37 cellular contexts compared by ENCODE assay signal in the genomic region with DNA sequence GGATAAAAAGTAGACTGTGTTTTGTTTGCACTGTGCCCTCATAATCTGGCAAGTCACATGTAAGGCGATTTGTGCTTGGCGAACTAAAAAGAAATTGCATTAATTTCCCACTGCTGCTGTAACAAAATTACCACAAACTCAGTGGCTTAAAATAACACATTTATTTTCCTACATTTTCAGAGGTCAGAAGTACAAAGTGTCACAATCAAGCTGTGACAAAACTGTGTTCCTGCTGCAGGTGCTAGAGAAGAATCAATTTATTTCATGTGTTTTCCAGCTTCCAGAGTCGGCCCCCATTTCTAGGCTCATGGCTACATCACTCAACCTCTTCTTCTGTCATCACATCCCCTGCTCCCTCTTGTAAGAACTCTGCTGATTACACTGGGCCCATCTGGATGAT.
"Had no signal": no experiment of that assay in that cellular context is flagged by ENCODE, and none has a peak within 500 bp of the region (broad histone marks: within the 10 kb centered on the region; RNA-seq: fewer than 3 reads in every experiment).

No MANE protein-coding gene starts in this region.

- H3K9me3 Mint-ChIP-seq: activated CD4-positive, alpha-beta memory T cell treated with anti-CD3 and anti-CD28 coated beads for 36 hours; activated CD4-positive, alpha-beta T cell treated with anti-CD3 and anti-CD28 coated beads, Interleukin-2, amount 10 ng/mL, durations not matched to agents 24 days and 14 days; activated naive CD4-positive, alpha-beta T cell treated with anti-CD3 and anti-CD28 coated beads for 36 hours; activated naive CD4-positive, alpha-beta T cell treated with anti-CD3 and anti-CD28 coated beads, Interleukin-2, amount 50 U/mL, for 24 hours; activated naive CD8-positive, alpha-beta T cell treated with anti-CD3 and anti-CD28 coated beads, Interleukin-2, amount 50 U/mL, for 24 hours; activated T-helper 1 cell treated with anti-CD3 and anti-CD28 coated beads, Interleukin-12 subunit alpha, Interleukin-12 subunit beta, Interleukin-2, Interleukin-4 antibody, amounts not matched to agents 30 ng/mL and 10 ng/mL and 1 ng/mL, durations not matched to agents 14 hours and 24 hours and 36 hours; activated T-helper 2 cell treated with anti-CD3 and anti-CD28 coated beads, Interferon-gamma antibody, Interleukin-2, Interleukin-4, amounts not matched to agents 10 μg/mL and 5 μg/mL and 100 μg/mL, durations not matched to agents 14 hours and 24 hours and 36 hours; brain; dendritic cell treated with granulocyte-macrophage colony-stimulating factor and Interleukin-4, amounts not matched to agents 40 ng/mL and 50 ng/mL, for 4 days; endodermal cell; T-helper 2 cell treated with Interferon-gamma antibody and Interleukin-4, amounts not matched to agents 5 μg/mL and 100 μg/mL, for 36 hours had no signal

- FAIRE-seq: frontal cortex had no signal

- H3K4me3 Mint-ChIP-seq: activated CD4-positive, alpha-beta memory T cell treated with anti-CD3 and anti-CD28 coated beads for 36 hours; activated CD4-positive, alpha-beta T cell treated with anti-CD3 and anti-CD28 coated beads for 36 hours; activated CD4-positive, alpha-beta T cell treated with anti-CD3 and anti-CD28 coated beads, Interleukin-2, amount 10 ng/mL, durations not matched to agents 24 days and 14 days; activated CD8-positive, alpha-beta memory T cell treated with anti-CD3 and anti-CD28 coated beads, Interleukin-2, amount 10 ng/mL, durations not matched to agents 7 days and 5 days; activated CD8-positive, alpha-beta T cell treated with anti-CD3 and anti-CD28 coated beads, Interleukin-2, amount 10 ng/mL, durations not matched to agents 7 days and 5 days; activated naive CD4-positive, alpha-beta T cell treated with anti-CD3 and anti-CD28 coated beads for 36 hours; activated naive CD4-positive, alpha-beta T cell treated with anti-CD3 and anti-CD28 coated beads, Interleukin-2, amount 50 U/mL, for 24 hours; activated naive CD8-positive, alpha-beta T cell treated with anti-CD3 and anti-CD28 coated beads for 36 hours; activated naive CD8-positive, alpha-beta T cell treated with anti-CD3 and anti-CD28 coated beads, Interleukin-2, amount 50 U/mL, for 24 hours; activated T-helper 1 cell treated with anti-CD3 and anti-CD28 coated beads, Interleukin-12 subunit alpha, Interleukin-12 subunit beta, Interleukin-2, Interleukin-4 antibody, amounts not matched to agents 30 ng/mL and 10 ng/mL and 1 ng/mL, durations not matched to agents 14 hours and 24 hours and 36 hours; brain; central memory CD8-positive, alpha-beta T cell; dendritic cell treated with granulocyte-macrophage colony-stimulating factor and Interleukin-4, amounts not matched to agents 40 ng/mL and 50 ng/mL, for 4 days; endodermal cell; T-helper 17 cell; T-helper 2 cell treated with Interferon-gamma antibody and Interleukin-4, amounts not matched to agents 5 μg/mL and 100 μg/mL, for 36 hours had no signal

- H3K27me3 ChIP-seq: adrenal gland, breast epithelium, cardiac muscle cell, dorsolateral prefrontal cortex had no signal

- H3K36me3 Mint-ChIP-seq: activated CD4-positive, alpha-beta memory T cell treated with anti-CD3 and anti-CD28 coated beads for 36 hours; activated CD8-positive, alpha-beta memory T cell treated with anti-CD3 and anti-CD28 coated beads, Interleukin-2, amount 10 ng/mL, durations not matched to agents 7 days and 5 days; activated naive CD8-positive, alpha-beta T cell treated with anti-CD3 and anti-CD28 coated beads for 36 hours; brain had no signal

- DNase-seq: activated CD4-positive, alpha-beta memory T cell treated with anti-CD3 and anti-CD28 coated beads for 36 hours; activated CD4-positive, alpha-beta T cell treated with anti-CD3 and anti-CD28 coated beads for 36 hours; activated CD4-positive, alpha-beta T cell treated with anti-CD3 and anti-CD28 coated beads, Interleukin-2, amount 10 ng/mL, durations not matched to agents 24 days and 14 days; activated CD4-positive, CD25-positive, alpha-beta regulatory T cell; activated CD4-positive, CD25-positive, alpha-beta regulatory T cell treated with anti-CD3 and anti-CD28 coated beads, Interleukin-2, amount 50 U/mL, for 72 hours; activated CD8-positive, alpha-beta memory T cell treated with anti-CD3 and anti-CD28 coated beads, Interleukin-2, amount 10 ng/mL, durations not matched to agents 7 days and 5 days; activated CD8-positive, alpha-beta memory T cell treated with anti-CD3 and anti-CD28 coated beads, Interleukin-2, amount 50 U/mL, for 4 hours; activated CD8-positive, alpha-beta T cell treated with anti-CD3 and anti-CD28 coated beads, Interleukin-2, amount 10 ng/mL, durations not matched to agents 7 days and 5 days; activated effector memory CD4-positive, alpha-beta T cell treated with anti-CD3 and anti-CD28 coated beads, Interleukin-2, amount 50 U/mL, for 16 hours; activated naive CD4-positive, alpha-beta T cell treated with anti-CD3 and anti-CD28 coated beads for 36 hours; activated naive CD8-positive, alpha-beta T cell treated with anti-CD3 and anti-CD28 coated beads for 36 hours; activated naive CD8-positive, alpha-beta T cell treated with anti-CD3 and anti-CD28 coated beads, Interleukin-2, amount 50 U/mL, for 24 hours; activated T-cell treated with anti-CD3 and anti-CD28 coated beads, Interleukin-2, amount 50 U/mL, for 1 hour; activated T-cell treated with anti-CD3 and anti-CD28 coated beads, Interleukin-2, amount 50 U/mL, for 48 hours; adrenal gland; amygdala; aorta; dorsolateral prefrontal cortex; effector memory CD4-positive, alpha-beta T cell; endodermal cell; foreskin fibroblast; head of caudate nucleus; T-helper 1 cell; T-helper 17 cell; T1000 had no signal

- H3K4me1 Mint-ChIP-seq: activated CD4-positive, alpha-beta T cell treated with anti-CD3 and anti-CD28 coated beads for 36 hours; activated CD4-positive, alpha-beta T cell treated with anti-CD3 and anti-CD28 coated beads, Interleukin-2, amount 10 ng/mL, durations not matched to agents 24 days and 14 days; activated CD8-positive, alpha-beta memory T cell treated with anti-CD3 and anti-CD28 coated beads, Interleukin-2, amount 10 ng/mL, durations not matched to agents 7 days and 5 days; activated naive CD4-positive, alpha-beta T cell treated with anti-CD3 and anti-CD28 coated beads, Interleukin-2, amount 50 U/mL, for 24 hours; activated naive CD8-positive, alpha-beta T cell treated with anti-CD3 and anti-CD28 coated beads for 36 hours; activated naive CD8-positive, alpha-beta T cell treated with anti-CD3 and anti-CD28 coated beads, Interleukin-2, amount 50 U/mL, for 24 hours; central memory CD8-positive, alpha-beta T cell; endodermal cell; T-helper 17 cell had no signal

- H3K27ac ChIP-seq: adrenal gland, breast epithelium, cardiac muscle cell, coronary artery, dorsolateral prefrontal cortex had no signal

- H3K27ac Mint-ChIP-seq: activated CD4-positive, alpha-beta memory T cell treated with anti-CD3 and anti-CD28 coated beads for 36 hours; activated CD4-positive, alpha-beta T cell treated with anti-CD3 and anti-CD28 coated beads for 36 hours; activated CD4-positive, alpha-beta T cell treated with anti-CD3 and anti-CD28 coated beads, Interleukin-2, amount 10 ng/mL, durations not matched to agents 24 days and 14 days; activated CD8-positive, alpha-beta memory T cell treated with anti-CD3 and anti-CD28 coated beads, Interleukin-2, amount 10 ng/mL, durations not matched to agents 7 days and 5 days; activated CD8-positive, alpha-beta T cell treated with anti-CD3 and anti-CD28 coated beads, Interleukin-2, amount 10 ng/mL, durations not matched to agents 7 days and 5 days; activated naive CD4-positive, alpha-beta T cell treated with anti-CD3 and anti-CD28 coated beads for 36 hours; activated naive CD4-positive, alpha-beta T cell treated with anti-CD3 and anti-CD28 coated beads, Interleukin-2, amount 50 U/mL, for 24 hours; activated naive CD8-positive, alpha-beta T cell treated with anti-CD3 and anti-CD28 coated beads for 36 hours; activated naive CD8-positive, alpha-beta T cell treated with anti-CD3 and anti-CD28 coated beads, Interleukin-2, amount 50 U/mL, for 24 hours; activated T-helper 1 cell treated with anti-CD3 and anti-CD28 coated beads, Interleukin-12 subunit alpha, Interleukin-12 subunit beta, Interleukin-2, Interleukin-4 antibody, amounts not matched to agents 30 ng/mL and 10 ng/mL and 1 ng/mL, durations not matched to agents 14 hours and 24 hours and 36 hours; activated T-helper 2 cell treated with anti-CD3 and anti-CD28 coated beads, Interferon-gamma antibody, Interleukin-2, Interleukin-4, amounts not matched to agents 10 μg/mL and 5 μg/mL and 100 μg/mL, durations not matched to agents 14 hours and 24 hours and 36 hours; brain; dendritic cell treated with granulocyte-macrophage colony-stimulating factor and Interleukin-4, amounts not matched to agents 40 ng/mL and 50 ng/mL, for 4 days; endodermal cell; T-helper 17 cell; T-helper 2 cell treated with Interferon-gamma antibody and Interleukin-4, amounts not matched to agents 5 μg/mL and 100 μg/mL, for 36 hours had no signal

- ATAC-seq: activated CD4-positive, alpha-beta T cell treated with anti-CD3 and anti-CD28 coated beads for 36 hours; activated CD8-positive, alpha-beta memory T cell treated with anti-CD3 and anti-CD28 coated beads, Interleukin-2, amount 10 ng/mL, durations not matched to agents 7 days and 5 days; activated CD8-positive, alpha-beta T cell treated with anti-CD3 and anti-CD28 coated beads, Interleukin-2, amount 10 ng/mL, durations not matched to agents 7 days and 5 days; activated naive CD8-positive, alpha-beta T cell treated with anti-CD3 and anti-CD28 coated beads, Interleukin-2, amount 50 U/mL, for 24 hours; esophagus mucosa; T-helper 17 cell had no signal

- H3K4me1 ChIP-seq: adrenal gland, breast epithelium had no signal

- H3K4me3 ChIP-seq: adrenal gland, breast epithelium, cardiac muscle cell, coronary artery, dorsolateral prefrontal cortex had no signal

- H3K9me3 ChIP-seq: adrenal gland, breast epithelium had no signal

- H3K36me3 ChIP-seq: adrenal gland, breast epithelium, cardiac muscle cell had no signal

- H3K27me3 Mint-ChIP-seq: activated CD4-positive, alpha-beta memory T cell treated with anti-CD3 and anti-CD28 coated beads for 36 hours; activated CD4-positive, alpha-beta T cell treated with anti-CD3 and anti-CD28 coated beads for 36 hours; activated CD4-positive, alpha-beta T cell treated with anti-CD3 and anti-CD28 coated beads, Interleukin-2, amount 10 ng/mL, durations not matched to agents 24 days and 14 days; activated CD8-positive, alpha-beta memory T cell treated with anti-CD3 and anti-CD28 coated beads, Interleukin-2, amount 10 ng/mL, durations not matched to agents 7 days and 5 days; activated naive CD8-positive, alpha-beta T cell treated with anti-CD3 and anti-CD28 coated beads, Interleukin-2, amount 50 U/mL, for 24 hours; brain; central memory CD8-positive, alpha-beta T cell; dendritic cell treated with granulocyte-macrophage colony-stimulating factor and Interleukin-4, amounts not matched to agents 40 ng/mL and 50 ng/mL, for 4 days; T-helper 17 cell had no signal
